In genomic region chr14:96083667-96084320, GRCh38 we compare ENCODE assay signal across 14 cellular contexts. TPM values are rescaled to one million over a fixed set of nuclear protein-coding genes. Genes with fewer than 3 reads are reported as not detected.
DNase-seq lines count a peak whose midpoint lies in the region; ATAC-seq, FAIRE-seq and TF ChIP-seq lines count a peak whose summit lies in the region.
"Had no signal": no experiment of that assay in that cellular context is flagged by ENCODE, and none has a peak within 500 bp of the region (broad histone marks: within the 10 kb centered on the region; RNA-seq: fewer than 3 reads in every experiment).

No MANE protein-coding gene starts in this region.

- CTCF ChIA-PET in RWPE1 (lab: Yijun Ruan, JAX), result interaction anchor here (0.6 to 1.3 kb wide), 2 partner anchors 192 to 340 kb away, joined by 3 read pairs; no protein-coding TSS in a partner anchor

- H3K9me3 ChIP-seq in keratinocyte (ENCODE audit: control insufficient read depth, low read depth, low read length) (no peaks in the 10 kb centered on the region), GM23248 (ENCODE audit: low read depth) (no peaks in the 10 kb centered on the region)

- H3K4me3 ChIP-seq in keratinocyte (ENCODE audit: control insufficient read depth in 2 of 3, extremely low read depth in 1 of 3, insufficient read depth in 2 of 3, low read depth in 1 of 3, low read length in 3 of 3), result no peak overlapping the region
- no peak overlapping the region for H3K4me3 ChIP-seq in GM23248
- H3K4me3 ChIP-seq: SK-N-MC had no signal

- dilution Hi-C loops in keratinocyte (cut with MboI; ENCODE audit: extremely low pct_ligation_motif_present, low sequenced_read_pairs), result no loop called here

- H3K9ac ChIP-seq in keratinocyte (ENCODE audit: control insufficient read depth, extremely low read depth, insufficient read depth, low read length) (no peak overlapping the region), GM23248 (no peak overlapping the region)

- peaks cover 6% of the 10 kb centered on the region for H3K27me3 ChIP-seq in keratinocyte (ENCODE audit: control insufficient read depth, extremely low read depth, insufficient read depth, low read length)
- H3K27me3 ChIP-seq in GM23248 (replicated peaks; ENCODE audit: insufficient read depth), result no peaks in the 10 kb centered on the region

- no peaks in the 10 kb centered on the region for H3K4me1 Mint-ChIP-seq in activated T-helper 1 cell treated with anti-CD3 and anti-CD28 coated beads, Interleukin-12 subunit alpha, Interleukin-12 subunit beta, Interleukin-2, Interleukin-4 antibody, amounts not matched to agents 30 ng/mL and 10 ng/mL and 1 ng/mL, durations not matched to agents 14 hours and 24 hours and 36 hours (ENCODE audit: low read depth)

- H3K9me1 ChIP-seq in keratinocyte (ENCODE audit: control insufficient read depth, extremely low read depth, insufficient read depth, low read length), result no peaks in the 10 kb centered on the region

- peak; percentile 84 for DNase-seq in DMS153 treated with DMSO at 0.1 percent for 48 hours (lab: John Stamatoyannopoulos, UW; ENCODE audit: unreplicated experiment)
- peak; percentile 78 for DNase-seq in NCI-H1092 treated with DMSO at 0.1 percent for 48 hours (lab: John Stamatoyannopoulos, UW)
- DNase-seq in RWPE1 (ENCODE audit: low spot score), result peak; percentile 71
- DNase-seq in keratinocyte (ENCODE audit: low read depth, low spot score), result no peak
- no peak for DNase-seq in NCI-H2171 treated with DMSO at 0.1 percent for 48 hours (lab: John Stamatoyannopoulos, UW)
- no peak for DNase-seq in activated T-helper 1 cell treated with anti-CD3 and anti-CD28 coated beads, Interleukin-12 subunit alpha, Interleukin-12 subunit beta, Interleukin-2, Interleukin-4 antibody, amounts not matched to agents 30 ng/mL and 10 ng/mL and 1 ng/mL, durations not matched to agents 14 hours and 24 hours and 36 hours (ENCODE audit: low spot score)
- no peak for DNase-seq in GM23248
- DNase-seq: foreskin melanocyte; KBM-7; naive thymus-derived CD8-positive, alpha-beta T cell; right cardiac atrium had no signal

- H3K4me3 Mint-ChIP-seq in activated T-helper 1 cell treated with anti-CD3 and anti-CD28 coated beads, Interleukin-12 subunit alpha, Interleukin-12 subunit beta, Interleukin-2, Interleukin-4 antibody, amounts not matched to agents 30 ng/mL and 10 ng/mL and 1 ng/mL, durations not matched to agents 14 hours and 24 hours and 36 hours, result no peak overlapping the region
- H3K4me3 Mint-ChIP-seq: naive thymus-derived CD8-positive, alpha-beta T cell; WTC11 had no signal

- no peak overlapping the region for H2AFZ ChIP-seq in keratinocyte (ENCODE audit: control insufficient read depth, low read length)
- H2AFZ ChIP-seq in GM23248, result no peak overlapping the region

- no peaks in the 10 kb centered on the region for H3K9me3 Mint-ChIP-seq in activated T-helper 1 cell treated with anti-CD3 and anti-CD28 coated beads, Interleukin-12 subunit alpha, Interleukin-12 subunit beta, Interleukin-2, Interleukin-4 antibody, amounts not matched to agents 30 ng/mL and 10 ng/mL and 1 ng/mL, durations not matched to agents 14 hours and 24 hours and 36 hours

- no peaks in the 10 kb centered on the region for H3K9me2 ChIP-seq in GM23248 (ENCODE audit: insufficient read depth)

- no peak overlapping the region for H3K27ac Mint-ChIP-seq in activated T-helper 1 cell treated with anti-CD3 and anti-CD28 coated beads, Interleukin-12 subunit alpha, Interleukin-12 subunit beta, Interleukin-2, Interleukin-4 antibody, amounts not matched to agents 30 ng/mL and 10 ng/mL and 1 ng/mL, durations not matched to agents 14 hours and 24 hours and 36 hours
- H3K27ac Mint-ChIP-seq: naive thymus-derived CD8-positive, alpha-beta T cell; WTC11 had no signal

- in situ Hi-C loops in GM23248 (cut with MboI), result no loop called here

- no peaks in the 10 kb centered on the region for H3K36me3 Mint-ChIP-seq in activated T-helper 1 cell treated with anti-CD3 and anti-CD28 coated beads, Interleukin-12 subunit alpha, Interleukin-12 subunit beta, Interleukin-2, Interleukin-4 antibody, amounts not matched to agents 30 ng/mL and 10 ng/mL and 1 ng/mL, durations not matched to agents 14 hours and 24 hours and 36 hours (ENCODE audit: low read depth)

- H3K4me2 ChIP-seq in keratinocyte (ENCODE audit: control insufficient read depth, extremely low read depth, insufficient read depth, low read depth, low read length) (no peak overlapping the region), GM23248 (ENCODE audit: unreplicated experiment) (no peak overlapping the region)

- ATAC-seq in GM18858 (IDR thresholded peaks at IDR 0.05; ENCODE audit: unreplicated experiment), result no peak
- ATAC-seq: naive thymus-derived CD8-positive, alpha-beta T cell; right cardiac atrium; WTC11 had no signal

- H3K27me3 Mint-ChIP-seq in activated T-helper 1 cell treated with anti-CD3 and anti-CD28 coated beads, Interleukin-12 subunit alpha, Interleukin-12 subunit beta, Interleukin-2, Interleukin-4 antibody, amounts not matched to agents 30 ng/mL and 10 ng/mL and 1 ng/mL, durations not matched to agents 14 hours and 24 hours and 36 hours (ENCODE audit: insufficient read depth), result peaks cover 2% of the 10 kb centered on the region

- no peak for TF ChIP-seq CTCF in RWPE1 (conservative IDR thresholded peaks at IDR 0.05; ENCODE audit: low read depth)
- no peak for TF ChIP-seq CTCF in keratinocyte (optimal IDR thresholded peaks at IDR 0.05 in 1 of 3, IDR thresholded peaks at IDR 0.05 in 1 of 3, conservative IDR thresholded peaks at IDR 0.05 in 1 of 3; ENCODE audit: extremely low read depth in 1 of 3, insufficient read depth in 2 of 3, low read length in 3 of 3)

- H3K4me1 ChIP-seq in keratinocyte (ENCODE audit: control insufficient read depth, extremely low read depth, insufficient read depth, low read length), result peaks cover 13% of the 10 kb centered on the region
- peaks cover 18% of the 10 kb centered on the region for H3K4me1 ChIP-seq in GM23248 (ENCODE audit: insufficient read depth)

- peak; percentile 76 for FAIRE-seq in keratinocyte (lab: Jason Lieb, UNC)

- POLR2A ChIA-PET in RWPE1 (lab: Yijun Ruan, JAX; ENCODE audit: low non-redundant PET), result no interaction called here

- peak overlapping the region; percentile 3; the same call in 1 of the 2 replicates for H3K27ac ChIP-seq in RWPE1
- H3K27ac ChIP-seq in keratinocyte (ENCODE audit: control insufficient read depth, insufficient read depth, low read length), result no peak overlapping the region
- no peak overlapping the region for H3K27ac ChIP-seq in GM23248
- H3K27ac ChIP-seq: SK-N-MC had no signal

- intact Hi-C loops in activated T-helper 1 cell treated with anti-CD3 and anti-CD28 coated beads, Interleukin-12 subunit alpha, Interleukin-12 subunit beta, Interleukin-2, Interleukin-4 antibody, amounts not matched to agents 30 ng/mL and 10 ng/mL and 1 ng/mL, durations not matched to agents 14 hours and 24 hours and 36 hours (cut with micrococcal nuclease), result no loop called here

- no peaks in the 10 kb centered on the region for H4K20me1 ChIP-seq in keratinocyte (ENCODE audit: control insufficient read depth, extremely low read depth, insufficient read depth, low read length)
- H4K20me1 ChIP-seq in GM23248 (ENCODE audit: insufficient read depth), result no peaks in the 10 kb centered on the region

- 91 to 94% methylated on average over 9 to 10 of the region's 10 CpGs for WGBS in GM23248 (ENCODE audit: low coverage in 1 of 2, low lambda C conversion rate in 2 of 2, missing lambda C conversion rate in 2 of 2), 2 experiments

- H3F3A ChIP-seq in GM23248 (ENCODE audit: insufficient read depth), result peaks cover 11% of the 10 kb centered on the region; the same call in 1 of the 2 replicates

- H3K36me3 ChIP-seq in keratinocyte (ENCODE audit: control insufficient read depth in 2 of 2, extremely low read depth in 1 of 2, insufficient read depth in 2 of 2, low read length in 2 of 2), result no peaks in the 10 kb centered on the region
- no peaks in the 10 kb centered on the region for H3K36me3 ChIP-seq in GM23248 (ENCODE audit: low read depth)

- no peaks in the 10 kb centered on the region for H3K79me2 ChIP-seq in keratinocyte (ENCODE audit: control insufficient read depth, insufficient read depth, low read length)
- H3K79me2 ChIP-seq in GM23248 (ENCODE audit: insufficient read depth), result peaks cover 46% of the 10 kb centered on the region

RNA-seq across cellular contexts. Expression of gene C14orf132, which starts 44.6 kb away (rescaled TPM):
- polyA plus RNA-seq in keratinocyte (0.53 to 1.9 TPM (median 1.3 TPM) in 3 replicates), GM23248 (2016; fragmentation: Nextera tagmentation; extraction: Ambion mirVana) (25.7 and 26.2 TPM in 2 replicates)
- polyA plus RNA-seq in keratinocyte (2011; ENCODE audit: low read depth), result 0.60 TPM
- polyA plus RNA-seq in keratinocyte (2011; cell fraction: cytosol; rRNA removed), result 0.57 and 1.3 TPM in 2 replicates
- polyA plus RNA-seq in keratinocyte (2011; cell fraction: nucleus; rRNA removed), result 1.3 and 2.1 TPM in 2 replicates
- polyA plus RNA-seq in keratinocyte (2012; ENCODE audit: low replicate concordance), result 0.90 and 1.2 TPM in 2 replicates
- 1.5 TPM in 3 replicates for polyA minus RNA-seq in keratinocyte
- polyA minus RNA-seq in keratinocyte (2011; cell fraction: cytosol; rRNA and poly(A)+ RNA removed), result 0.77 TPM
- polyA minus RNA-seq in keratinocyte (2011; cell fraction: nucleus; rRNA and poly(A)+ RNA removed), result 1.7 and 2.0 TPM in 2 replicates
- 0.20 and 0.21 TPM in 2 replicates for total RNA-seq in activated T-helper 1 cell treated with anti-CD3 and anti-CD28 coated beads, Interleukin-12 subunit alpha, Interleukin-12 subunit beta, Interleukin-2, Interleukin-4 antibody, amounts not matched to agents 30 ng/mL and 10 ng/mL and 1 ng/mL, durations not matched to agents 14 hours and 24 hours and 36 hours
- total RNA-seq in GM23248 (2014; rRNA removed; shearing (Covaris generic)), result 18.6 TPM in 2 replicates

Comparison
In these comparisons a context has a peak if more than half of its experiments do, and no peak if none do; other contexts are left out.
1. DNase-seq: peak in DMS153 treated with DMSO at 0.1 percent for 48 hours (single experiment), NCI-H1092 treated with DMSO at 0.1 percent for 48 hours (single experiment) and RWPE1 (single experiment); none in keratinocyte (single experiment), NCI-H2171 treated with DMSO at 0.1 percent for 48 hours (single experiment), activated T-helper 1 cell treated with anti-CD3 and anti-CD28 coated beads, Interleukin-12 subunit alpha, Interleukin-12 subunit beta, Interleukin-2, Interleukin-4 antibody, amounts not matched to agents 30 ng/mL and 10 ng/mL and 1 ng/mL, durations not matched to agents 14 hours and 24 hours and 36 hours (single experiment) and GM23248 (single experiment).
2. RNA of gene C14orf132, which starts 44.6 kb away (total RNA-seq): 18.6 TPM in GM23248; 0.20 to 0.21 TPM in activated T-helper 1 cell treated with anti-CD3 and anti-CD28 coated beads, Interleukin-12 subunit alpha, Interleukin-12 subunit beta, Interleukin-2, Interleukin-4 antibody, amounts not matched to agents 30 ng/mL and 10 ng/mL and 1 ng/mL, durations not matched to agents 14 hours and 24 hours and 36 hours; every median in the first group is over 10 times any median in the second.